ENCODE assay signal across 1 cellular context in the genomic region with DNA sequence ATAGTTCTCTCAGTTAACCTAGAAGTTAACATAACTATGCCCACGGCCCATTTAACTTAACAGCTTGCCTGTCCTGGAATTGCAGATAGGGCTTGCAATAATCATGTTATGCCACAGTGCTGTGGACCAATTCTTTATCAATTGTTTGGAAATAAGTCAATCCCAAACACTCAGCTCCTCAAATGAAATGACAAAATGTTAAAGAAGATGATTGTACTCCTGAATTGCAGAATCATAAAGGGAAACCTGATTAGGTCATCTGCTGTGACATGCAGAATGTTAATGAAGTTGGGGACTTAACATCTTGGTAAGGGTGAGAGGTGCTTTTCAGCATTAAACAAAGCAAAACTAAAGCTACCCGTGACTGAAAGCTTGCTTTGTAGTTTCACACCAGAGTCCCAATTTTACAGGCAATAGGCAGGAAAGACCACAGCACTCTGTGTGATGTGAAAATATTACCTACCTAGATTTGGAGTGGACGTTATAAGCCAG.
A peak's percentile ranks its signal among the peaks of the same experiment; 100 is the strongest.
TF ChIP-seq lines count a peak whose summit lies in the region.

No MANE protein-coding gene starts in this region.

TF ChIP-seq in H1, 55 proteins besides CTCF, POLR2A, EP300 and RAD21 (continued from another document):
- TF ChIP-seq CHD7 (IDR thresholded peaks at IDR 0.05; ENCODE audit: insufficient replicate concordance, low read length) = peak; percentile 72
